8 cellular contexts compared by ENCODE assay signal in the genomic region with DNA sequence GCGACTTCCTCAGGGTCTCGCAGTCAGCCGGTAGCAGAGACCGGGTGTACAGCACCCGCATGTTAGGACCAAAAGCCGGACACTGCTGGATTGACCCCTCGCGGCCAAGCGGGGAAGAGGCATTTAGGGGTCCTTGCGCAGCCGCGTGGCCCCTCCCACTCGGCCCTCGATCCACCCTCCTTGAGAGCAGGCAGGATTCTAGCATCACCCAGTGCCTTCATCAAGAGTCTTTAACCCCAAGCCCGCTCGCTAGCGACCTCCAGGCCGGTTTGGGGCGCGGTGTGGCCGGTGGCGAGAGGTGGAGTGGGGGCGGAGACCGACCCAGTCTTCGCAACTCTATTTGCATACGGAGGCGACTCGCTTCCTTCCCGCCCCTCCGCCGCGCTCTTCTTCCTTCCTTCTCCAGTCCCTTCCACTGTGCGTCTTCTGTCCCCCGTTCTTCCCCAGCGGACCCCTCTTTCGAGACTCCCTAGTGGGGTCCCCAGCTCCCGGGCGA. TPM values are rescaled to one million over a fixed set of nuclear protein-coding genes. Genes with fewer than 3 reads are reported as not detected.
A peak's percentile ranks its signal among the peaks of the same experiment; 100 is the strongest.
DNase-seq lines count a peak whose midpoint lies in the region; ATAC-seq and TF ChIP-seq lines count a peak whose summit lies in the region.

Gene ST6GAL1, plus strand, starts transcription at position 384 of the 496 bp plus-strand sequence. CDS start 112,178 bp downstream, outside the sequence.

- H3K27me3 Mint-ChIP-seq in activated naive CD4-positive, alpha-beta T cell treated with anti-CD3 and anti-CD28 coated beads, Interleukin-2, amount 10 ng/mL, durations not matched to agents 7 days and 5 days: peaks cover 4% of the 10 kb centered on the region

- CTCF ChIA-PET in activated naive CD4-positive, alpha-beta T cell treated with anti-CD3 and anti-CD28 coated beads, Interleukin-2, amount 10 ng/mL, durations not matched to agents 7 days and 5 days (lab: Charles Lee): interaction anchor here (0.7 to 5.5 kb wide), 7 partner anchors 9 to 136 kb away, joined by 3 to 56 read pairs (median 6); no protein-coding TSS in a partner anchor

- peaks cover 2% of the 10 kb centered on the region for H3K9me3 Mint-ChIP-seq in activated naive CD4-positive, alpha-beta T cell treated with anti-CD3 and anti-CD28 coated beads, Interleukin-2, amount 10 ng/mL, durations not matched to agents 7 days and 5 days

- H3K36me3 ChIP-seq in SJSA1 (no peaks in the 10 kb centered on the region), thymus (ENCODE audit: control insufficient read depth, insufficient read depth) (no peaks in the 10 kb centered on the region)

- H3K27ac ChIP-seq in SJSA1 (no peak within 1 kb of the TSS), thymus (ENCODE audit: low read depth) (peak within 1 kb of the TSS; percentile 87)

- H3K27ac Mint-ChIP-seq in activated naive CD4-positive, alpha-beta T cell treated with anti-CD3 and anti-CD28 coated beads, Interleukin-2, amount 10 ng/mL, durations not matched to agents 7 days and 5 days: peak within 1 kb of the TSS; percentile 87

- peaks cover 22% of the 10 kb centered on the region for H3K4me1 ChIP-seq in SJSA1 (replicated peaks)
- H3K4me1 ChIP-seq in thymus (ENCODE audit: control insufficient read depth, insufficient read depth, low read length): peaks cover 4% of the 10 kb centered on the region

- H3K27me3 ChIP-seq in SJSA1 (replicated peaks): peaks cover 19% of the 10 kb centered on the region; the same call in 1 of the 2 replicates
- no peaks in the 10 kb centered on the region for H3K27me3 ChIP-seq in thymus (ENCODE audit: control insufficient read depth, insufficient read depth)

- TF ChIP-seq CTCF in AG09319 (IDR thresholded peaks at IDR 0.05; ENCODE audit: low read depth, low read length) (peak; percentile 14), omental fat pad (IDR thresholded peaks at IDR 0.05) (no peak)

- peak; percentile 56 for TF ChIP-seq POLR2A in GM19099 (IDR thresholded peaks at IDR 0.05; ENCODE audit: extremely low read depth, insufficient read length, low read depth)

- H3K4me3 ChIP-seq in SJSA1 (peak within 1 kb of the TSS; percentile 36), thymus (ENCODE audit: low read length) (peak within 1 kb of the TSS; percentile 85)

- H3K4me3 Mint-ChIP-seq in activated naive CD4-positive, alpha-beta T cell treated with anti-CD3 and anti-CD28 coated beads, Interleukin-2, amount 10 ng/mL, durations not matched to agents 7 days and 5 days: peak within 1 kb of the TSS; percentile 83

- H3K36me3 Mint-ChIP-seq in activated naive CD4-positive, alpha-beta T cell treated with anti-CD3 and anti-CD28 coated beads, Interleukin-2, amount 10 ng/mL, durations not matched to agents 7 days and 5 days: peaks cover 28% of the 10 kb centered on the region

- WGBS in thymus: 4% methylated on average over 38 of the region's 38 CpGs

- ATAC-seq in HG03378 (IDR thresholded peaks at IDR 0.05; ENCODE audit: unreplicated experiment): peak; percentile 38
- peak; percentile 55 for ATAC-seq in omental fat pad (ENCODE audit: low FRiP score)

- DNase-seq in AG09319 (ENCODE audit: extremely low read depth, low read depth) (no peak), SJSA1 (ENCODE audit: low read depth in 1 of 2, low spot score in 2 of 2) (peak in 1 of 2 experiments; percentile 25), glomerular visceral epithelial cell (ENCODE audit: extremely low spot score) (peak; percentile 44), omental fat pad (ENCODE audit: low spot score) (no peak)
- DNase-seq in activated naive CD4-positive, alpha-beta T cell treated with anti-CD3 and anti-CD28 coated beads, Interleukin-2, amount 10 ng/mL, durations not matched to agents 7 days and 5 days: peak; percentile 88

- H3K9me3 ChIP-seq in SJSA1 (replicated peaks): no peaks in the 10 kb centered on the region
- no peaks in the 10 kb centered on the region for H3K9me3 ChIP-seq in thymus (ENCODE audit: control insufficient read depth)

- H3K4me1 Mint-ChIP-seq in activated naive CD4-positive, alpha-beta T cell treated with anti-CD3 and anti-CD28 coated beads, Interleukin-2, amount 10 ng/mL, durations not matched to agents 7 days and 5 days: peaks cover 30% of the 10 kb centered on the region

RNA-seq across cellular contexts. Expression of gene ST6GAL1, which starts in this region (rescaled TPM):
- 0.03 and 0.11 TPM in 2 replicates for total RNA-seq in SJSA1 (2014; rRNA removed; shearing (Covaris generic))
- total RNA-seq in omental fat pad: 100 to 1,000 TPM in 1 of 4 donors, 10 to 100 TPM in 3; 51.3 to 113 (median 65.5) TPM
- 37.6 TPM for polyA plus RNA-seq in thymus

Comparison
In these comparisons a context has a peak if more than half of its experiments do, and no peak if none do; other contexts are left out.
1. RNA of gene ST6GAL1 (total RNA-seq): 51.3 to 113 TPM in omental fat pad; 0.03 to 0.11 TPM in SJSA1; every median in the first group is over 10 times any median in the second.
2. DNase-seq: peak in activated naive CD4-positive, alpha-beta T cell treated with anti-CD3 and anti-CD28 coated beads, Interleukin-2, amount 10 ng/mL, durations not matched to agents 7 days and 5 days (single experiment) and glomerular visceral epithelial cell (single experiment); none in AG09319 (single experiment) and omental fat pad (single experiment).